ENCODE assay signal across 21 cellular contexts in the genomic region with DNA sequence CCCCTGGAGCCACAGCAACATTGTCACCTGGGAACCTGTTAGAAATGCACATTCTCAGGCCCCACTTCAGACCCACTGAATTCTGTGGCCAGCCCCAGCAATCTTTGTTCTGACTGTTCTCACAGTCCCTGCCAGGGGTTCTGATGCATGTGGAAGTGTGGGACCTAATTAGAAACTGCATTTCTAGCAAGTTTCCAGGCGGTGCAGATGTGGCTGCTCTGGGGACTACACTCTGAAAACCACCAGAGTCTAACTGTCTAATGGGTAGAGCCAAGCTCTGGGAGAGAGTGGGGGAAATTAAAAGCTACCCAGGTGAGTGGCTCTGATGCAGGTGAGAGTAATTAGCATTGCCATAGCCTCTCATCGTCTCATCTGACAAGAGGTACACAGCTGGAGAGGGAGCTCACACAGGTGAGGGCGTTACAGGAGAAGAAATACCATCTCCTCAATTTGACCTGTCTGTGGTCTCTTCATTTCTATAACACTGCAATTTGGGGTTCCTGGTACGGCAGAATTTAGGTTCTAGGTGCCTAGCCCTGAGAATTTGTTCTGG.
DNase-seq lines count a peak whose midpoint lies in the region; ATAC-seq and TF ChIP-seq lines count a peak whose summit lies in the region.
"Had no signal": no experiment of that assay in that cellular context is flagged by ENCODE, and none has a peak within 500 bp of the region (broad histone marks: within the 10 kb centered on the region; RNA-seq: fewer than 3 reads in every experiment).

No MANE protein-coding gene starts in this region.

- H3K4me2 ChIP-seq in MM.1S (ENCODE audit: low read depth, low read length), result peak overlapping the region; percentile 30; the same call in 1 of the 2 replicates
- H3K4me2 ChIP-seq: SK-N-SH had no signal

- H3K9me3 Mint-ChIP-seq in nephron progenitor cell, result peaks cover 3% of the 10 kb centered on the region
- H3K9me3 Mint-ChIP-seq: CD4-positive, alpha-beta T cell; HFFc6 had no signal

- no peak overlapping the region for H2AFZ ChIP-seq in MM.1S (ENCODE audit: low read length)

- H3K27ac Mint-ChIP-seq in T-helper 17 cell (peak overlapping the region; percentile 45), nephron progenitor cell (no peak overlapping the region)
- H3K27ac Mint-ChIP-seq: CD4-positive, alpha-beta T cell; HFFc6 had no signal

- no peaks in the 10 kb centered on the region for H4K20me1 ChIP-seq in MM.1S (ENCODE audit: insufficient read depth, low read length)

- 0 out of 2 replicates have a peak, but pooled peaks cover 4% of the 10 kb centered on the region for H3K79me2 ChIP-seq in MM.1S (ENCODE audit: low read length)

- H3K27me3 ChIP-seq in MM.1S (replicated peaks; ENCODE audit: insufficient read depth, low read length), result no peaks in the 10 kb centered on the region

- peak overlapping the region; percentile 20; the same call in 1 of the 2 replicates for H3K9ac ChIP-seq in MM.1S (ENCODE audit: low read length)
- H3K9ac ChIP-seq: SK-N-SH had no signal

- H3K9me3 ChIP-seq in MM.1S (replicated peaks; ENCODE audit: insufficient read depth, low read length) (no peaks in the 10 kb centered on the region), T-helper 17 cell (ENCODE audit: control insufficient read depth, low read length, poor library complexity, severe bottlenecking) (no peaks in the 10 kb centered on the region)
- H3K9me3 ChIP-seq: SK-N-SH had no signal

- TF ChIP-seq CTCF in MM.1S (IDR thresholded peaks at IDR 0.05; ENCODE audit: low read length), result peak; percentile 6; the same call in 1 of the 2 replicates
- TF ChIP-seq CTCF in nephron progenitor cell (IDR thresholded peaks at IDR 0.05), result no peak

- DNase-seq in NCI-H510A treated with DMSO at 0.1 percent for 48 hours (lab: John Stamatoyannopoulos, UW) (peak; percentile 24), NCI-H510A (lab: John Stamatoyannopoulos, UW) (no peak), MM.1S (peak; percentile 80), T-helper 17 cell (no peak), posterior vena cava (ENCODE audit: low spot score) (peak; percentile 32), glomerular visceral epithelial cell (ENCODE audit: extremely low spot score) (no peak), H4 (ENCODE audit: low spot score) (no peak), nephron progenitor cell (no peak)
- DNase-seq: 8988T; Caco-2; CD4-positive, alpha-beta T cell; GF-D8; H7; HFFc6; KBM-7; NCI-H1436 treated with DMSO at 0.1 percent for 48 hours; NCI-H2227 treated with DMSO at 0.1 percent for 48 hours; OCI-M1; SHP77 treated with DMSO at 0.1 percent for 48 hours; SK-N-SH had no signal

- no peak overlapping the region for H3K4me3 Mint-ChIP-seq in T-helper 17 cell
- no peak overlapping the region for H3K4me3 Mint-ChIP-seq in nephron progenitor cell
- H3K4me3 Mint-ChIP-seq: CD4-positive, alpha-beta T cell; HFFc6 had no signal

- no peak overlapping the region for H3K4me3 ChIP-seq in MM.1S (ENCODE audit: low read length)
- H3K4me3 ChIP-seq: GM12878 had no signal

- no peaks in the 10 kb centered on the region for H3K9me2 ChIP-seq in MM.1S (replicated peaks; ENCODE audit: insufficient read depth, low read length)
- H3K9me2 ChIP-seq: SK-N-SH had no signal

- peaks cover 51% of the 10 kb centered on the region for H3K4me1 ChIP-seq in MM.1S (ENCODE audit: low read length)

- intact Hi-C loops in posterior vena cava (cut with DNase I), result loop anchor here (10.0 kb wide), 2 partner anchors 368 to 398 kb away; a partner anchor contains a TSS

- H3K36me3 ChIP-seq in MM.1S (replicated peaks; ENCODE audit: insufficient read depth, low read length), result no peaks in the 10 kb centered on the region

- H3K27me3 Mint-ChIP-seq in T-helper 17 cell (peaks cover 33% of the 10 kb centered on the region), nephron progenitor cell (ENCODE audit: low read depth, poor library complexity) (peaks cover 13% of the 10 kb centered on the region)

- no peak for ATAC-seq in T-helper 17 cell
- ATAC-seq: GM12878 had no signal

- H3K36me3 Mint-ChIP-seq in T-helper 17 cell (ENCODE audit: low read depth) (peaks cover 2% of the 10 kb centered on the region), nephron progenitor cell (ENCODE audit: low read depth) (no peaks in the 10 kb centered on the region)

- H3K27ac ChIP-seq in MM.1S (ENCODE audit: low read length), result peak overlapping the region; percentile 79; the same call in 1 of the 2 replicates

- peaks cover 37% of the 10 kb centered on the region for H3F3A ChIP-seq in MM.1S (ENCODE audit: insufficient read depth, low read length)

- H3K4me1 Mint-ChIP-seq in T-helper 17 cell, result peaks cover 8% of the 10 kb centered on the region
- H3K4me1 Mint-ChIP-seq in nephron progenitor cell, result peaks cover 15% of the 10 kb centered on the region

Comparison
In these comparisons a context has a peak if more than half of its experiments do, and no peak if none do; other contexts are left out.
1. DNase-seq: peak in NCI-H510A treated with DMSO at 0.1 percent for 48 hours (single experiment), MM.1S (single experiment) and posterior vena cava (single experiment); none in NCI-H510A (single experiment), T-helper 17 cell (0 of 3), glomerular visceral epithelial cell (single experiment), H4 (single experiment) and nephron progenitor cell (single experiment).